Comparison of ENCODE assay signal across 8 cellular contexts in genomic region chr19:11963566-11964355, GRCh38. TPM values are rescaled to one million over a fixed set of nuclear protein-coding genes. Genes with fewer than 3 reads are reported as not detected.
A peak's percentile ranks its signal among the peaks of the same experiment; 100 is the strongest.
DNase-seq lines count a peak whose midpoint lies in the region; ATAC-seq and TF ChIP-seq lines count a peak whose summit lies in the region.

No MANE protein-coding gene starts in this region.

- H3K4me3 Mint-ChIP-seq in endothelial cell (ENCODE audit: unreplicated experiment) (peak overlapping the region; percentile 29), mesothelial cell of epicardium (peak overlapping the region; percentile 92)

- WGBS in GM23248 (ENCODE audit: low coverage in 1 of 2, low lambda C conversion rate in 2 of 2, missing lambda C conversion rate in 2 of 2), 2 experiments = 29 to 31% methylated on average over 26 of the region's 26 CpGs

- H3K27me3 Mint-ChIP-seq in endothelial cell (ENCODE audit: unreplicated experiment) = peaks cover 2% of the 10 kb centered on the region
- no peaks in the 10 kb centered on the region for H3K27me3 Mint-ChIP-seq in mesothelial cell of epicardium (ENCODE audit: low read depth)

- H3K9me3 ChIP-seq in GM23248 (ENCODE audit: low read depth) = no peaks in the 10 kb centered on the region

- in situ Hi-C loops in GM23248 (cut with MboI) = no loop called here

- no peaks in the 10 kb centered on the region for H4K20me1 ChIP-seq in GM23248 (ENCODE audit: insufficient read depth)

- TF ChIP-seq CTCF in endothelial cell (IDR thresholded peaks at IDR 0.05; ENCODE audit: unreplicated experiment) (no peak), mesothelial cell of epicardium (IDR thresholded peaks at IDR 0.05; ENCODE audit: unreplicated experiment) (peak; percentile 85)

- no peaks in the 10 kb centered on the region for H3K4me1 Mint-ChIP-seq in endothelial cell (ENCODE audit: unreplicated experiment)
- H3K4me1 Mint-ChIP-seq in mesothelial cell of epicardium = peaks cover 26% of the 10 kb centered on the region

- H3K79me2 ChIP-seq in GM23248 (ENCODE audit: insufficient read depth) = no peaks in the 10 kb centered on the region

- H3K4me2 ChIP-seq in GM23248 (ENCODE audit: unreplicated experiment) = peak overlapping the region; percentile 85

- no peaks in the 10 kb centered on the region for H3K27me3 ChIP-seq in GM23248 (replicated peaks; ENCODE audit: insufficient read depth)

- H3K4me3 ChIP-seq in GM23248 = peak overlapping the region; percentile 94; the same call in 1 of the 2 replicates

- H3K9me3 Mint-ChIP-seq in endothelial cell (ENCODE audit: unreplicated experiment) (peaks cover 59% of the 10 kb centered on the region), mesothelial cell of epicardium (peaks cover 11% of the 10 kb centered on the region)

- no peak for ATAC-seq in HG02840 (IDR thresholded peaks at IDR 0.05; ENCODE audit: low FRiP score, unreplicated experiment)

- no peaks in the 10 kb centered on the region for H3K9me2 ChIP-seq in GM23248 (ENCODE audit: insufficient read depth)

- no peak overlapping the region for H3K27ac Mint-ChIP-seq in endothelial cell (ENCODE audit: unreplicated experiment)
- peak overlapping the region; percentile 90 for H3K27ac Mint-ChIP-seq in mesothelial cell of epicardium

- peak; percentile 80 for DNase-seq in AG08396 (ENCODE audit: low spot score)
- DNase-seq in GM23248 = peak; percentile 84
- peak; percentile 79 for DNase-seq in NCI-H82 (lab: John Stamatoyannopoulos, UW)
- DNase-seq in activated CD8-positive, alpha-beta memory T cell treated with anti-CD3 and anti-CD28 coated beads for 4 hours (ENCODE audit: low read depth in 2 of 2) = peak; percentile 48 to 51
- DNase-seq in endothelial cell (ENCODE audit: low spot score) = no peak
- peak; percentile 53 to 78 for DNase-seq in mesothelial cell of epicardium (ENCODE audit: low spot score in 2 of 2, unreplicated experiment in 2 of 2)
- peak; percentile 21 to 37 for DNase-seq in stimulated activated CD8-positive, alpha-beta memory T cell treated with anti-CD3 and anti-CD28 coated beads, Interleukin-15, amount 100 ng/mL, for 4 hours (ENCODE audit: low read depth in 2 of 2)

- H3K36me3 Mint-ChIP-seq in endothelial cell (ENCODE audit: low read depth, unreplicated experiment) (peaks cover 24% of the 10 kb centered on the region), mesothelial cell of epicardium (peaks cover 16% of the 10 kb centered on the region)

- H3F3A ChIP-seq in GM23248 (ENCODE audit: insufficient read depth) = peaks cover 6% of the 10 kb centered on the region

- H3K36me3 ChIP-seq in GM23248 (ENCODE audit: low read depth) = no peaks in the 10 kb centered on the region

- H3K27ac ChIP-seq in GM23248 = peak overlapping the region; percentile 86; the same call in 1 of the 2 replicates

- no peak overlapping the region for H3K9ac ChIP-seq in GM23248

- H2AFZ ChIP-seq in GM23248 = peak overlapping the region; percentile 94; the same call in 1 of the 2 replicates

- H3K4me1 ChIP-seq in GM23248 (ENCODE audit: insufficient read depth) = peaks cover 7% of the 10 kb centered on the region; the same call in 1 of the 2 replicates

RNA-seq across cellular contexts. Expression of gene ZNF763, which starts 1.1 kb away (rescaled TPM):
- total RNA-seq in GM23248 (2014; rRNA removed; shearing (Covaris generic)) = 0.63 and 1.8 TPM in 2 replicates
- polyA plus RNA-seq in GM23248 (2016; fragmentation: Nextera tagmentation; extraction: Ambion mirVana) = 1.4 and 1.6 TPM in 2 replicates
- not detected for total RNA-seq in endothelial cell (ENCODE audit: unreplicated experiment)
- total RNA-seq in mesothelial cell of epicardium = 5.9 to 7.2 TPM (median 7.1 TPM) in 3 replicates

RNA-seq across cellular contexts. Expression of gene ZNF700, which starts 38.9 kb away (rescaled TPM):
- 6.3 and 6.8 TPM in 2 replicates for total RNA-seq in GM23248 (2014; rRNA removed; shearing (Covaris generic))
- 3.2 TPM in 2 replicates for polyA plus RNA-seq in GM23248 (2016; fragmentation: Nextera tagmentation; extraction: Ambion mirVana)
- 0.18 TPM for total RNA-seq in endothelial cell (ENCODE audit: unreplicated experiment)
- 13.4 to 15.0 TPM (median 14.2 TPM) in 3 replicates for total RNA-seq in mesothelial cell of epicardium
